ENCODE assay signal across 8 cellular contexts in genomic region chrX:41332408-41332987, GRCh38. TPM values are rescaled to one million over a fixed set of nuclear protein-coding genes. Genes with fewer than 3 reads are reported as not detected.
DNase-seq lines count a peak whose midpoint lies in the region; ATAC-seq, FAIRE-seq and TF ChIP-seq lines count a peak whose summit lies in the region.

No MANE protein-coding gene starts in this region.

- POLR2A ChIA-PET in CD8-positive, alpha-beta memory T cell (lab: Charles Lee): no interaction called here
- POLR2A ChIA-PET in activated B cell treated with CpG ODN at 0.5 μM for 24 hours (lab: Charles Lee): interaction anchor here (0.5 kb wide), 1 partner anchor 115 kb away, joined by 4 read pairs; no protein-coding TSS in a partner anchor

- H3K27ac Mint-ChIP-seq in CD8-positive, alpha-beta memory T cell: peak overlapping the region; percentile 98 to 100 (median 100)
- peak overlapping the region; percentile 99 for H3K27ac Mint-ChIP-seq in activated B cell treated with CpG ODN at 0.5 μM for 24 hours

- intact Hi-C loops in activated B cell treated with CpG ODN at 0.5 μM for 24 hours (cut with micrococcal nuclease): loop anchor here (2.0 to 5.0 kb wide), 7 partner anchors 55 to 1610 kb away; partner anchors contain the start of genes CXorf38 and MED14
- intact Hi-C loops in pancreas (cut with DNase I): no loop called here

- H3K4me3 Mint-ChIP-seq in CD8-positive, alpha-beta memory T cell: peak overlapping the region; percentile 88 to 99 (median 98)
- H3K4me3 Mint-ChIP-seq in activated B cell treated with CpG ODN at 0.5 μM for 24 hours: peak overlapping the region; percentile 93

- peak; percentile 39 for FAIRE-seq in GM19239 (lab: Jason Lieb, UNC)
- no peak for FAIRE-seq in pancreas (lab: Jason Lieb, UNC)

- ATAC-seq in HG03457 (IDR thresholded peaks at IDR 0.05; ENCODE audit: unreplicated experiment) (peak; percentile 13), activated B cell treated with CpG ODN at 0.5 μM for 24 hours (ENCODE audit: low read depth) (peak; percentile 0), pancreas (peak; percentile 0 to 1 (median 0)), omental fat pad (ENCODE audit: low FRiP score) (no peak)

- H3K27ac ChIP-seq in CD8-positive, alpha-beta memory T cell (ENCODE audit: low read depth, low read length): peak overlapping the region; percentile 99
- H3K27ac ChIP-seq in pancreas: peak overlapping the region; percentile 99 to 100 (median 100)

- H3K9me3 Mint-ChIP-seq in CD8-positive, alpha-beta memory T cell: peaks cover 0 to 6% (median 5%) of the 10 kb centered on the region in 5 donors
- H3K9me3 Mint-ChIP-seq in activated B cell treated with CpG ODN at 0.5 μM for 24 hours: no peaks in the 10 kb centered on the region

- peak in 1 of 5 donors; percentile 7 for DNase-seq in CD8-positive, alpha-beta memory T cell
- DNase-seq in GM19239 (ENCODE audit: insufficient read length, low spot score) (no peak), activated B cell treated with CpG ODN at 0.5 μM for 24 hours (no peak), foreskin fibroblast (peak in 1 of 2 donors; percentile 47), pancreas (peak in 1 of 6 donors; percentile 3), omental fat pad (ENCODE audit: low spot score) (no peak), cerebellar nuclear complex (lab: John Stamatoyannopoulos, UW) (no peak)

- peaks cover 0 to 27% of the 10 kb centered on the region in 2 donors for H3K27me3 Mint-ChIP-seq in CD8-positive, alpha-beta memory T cell
- H3K27me3 Mint-ChIP-seq in activated B cell treated with CpG ODN at 0.5 μM for 24 hours: no peaks in the 10 kb centered on the region

- 5 to 24% methylated on average over 29 of the region's 29 CpGs for WGBS in pancreas, 2 donors

- H3K9me3 ChIP-seq in CD8-positive, alpha-beta memory T cell (ENCODE audit: low read length): no peaks in the 10 kb centered on the region
- H3K9me3 ChIP-seq in pancreas: no peaks in the 10 kb centered on the region

- peak overlapping the region; percentile 66 for H3K4me3 ChIP-seq in CD8-positive, alpha-beta memory T cell (ENCODE audit: low read length)
- peak overlapping the region; percentile 91 to 93 for H3K4me3 ChIP-seq in foreskin fibroblast (ENCODE audit: low read depth in 1 of 2, low read length in 2 of 2)
- H3K4me3 ChIP-seq in pancreas: peak overlapping the region; percentile 90 to 93 (median 92)

- CTCF ChIA-PET in CD8-positive, alpha-beta memory T cell (lab: Charles Lee): no interaction called here
- CTCF ChIA-PET in activated B cell treated with CpG ODN at 0.5 μM for 24 hours (lab: Charles Lee): no interaction called here

- no peaks in the 10 kb centered on the region for H3K27me3 ChIP-seq in CD8-positive, alpha-beta memory T cell (ENCODE audit: insufficient read depth, low read length, poor library complexity, severe bottlenecking)
- H3K27me3 ChIP-seq in pancreas: no peaks in the 10 kb centered on the region

- H3K36me3 ChIP-seq in CD8-positive, alpha-beta memory T cell (ENCODE audit: insufficient read depth, low read length): no peaks in the 10 kb centered on the region
- no peaks in the 10 kb centered on the region for H3K36me3 ChIP-seq in pancreas

- H3K4me1 ChIP-seq in CD8-positive, alpha-beta memory T cell (ENCODE audit: insufficient read depth, low read length): peaks cover 1% of the 10 kb centered on the region
- peaks cover 7 to 12% (median 8%) of the 10 kb centered on the region in 3 donors for H3K4me1 ChIP-seq in pancreas

- H3K36me3 Mint-ChIP-seq in CD8-positive, alpha-beta memory T cell: peaks cover 0 to 38% (median 2%) of the 10 kb centered on the region in 3 donors
- peaks cover 27% of the 10 kb centered on the region for H3K36me3 Mint-ChIP-seq in activated B cell treated with CpG ODN at 0.5 μM for 24 hours (ENCODE audit: low read depth)

- TF ChIP-seq CTCF in activated B cell treated with CpG ODN at 0.5 μM for 24 hours (IDR thresholded peaks at IDR 0.05): no peak
- TF ChIP-seq CTCF in foreskin fibroblast (IDR thresholded peaks at IDR 0.05; ENCODE audit: low read depth, low read length): no peak
- TF ChIP-seq CTCF in pancreas (IDR thresholded peaks at IDR 0.05): no peak
- TF ChIP-seq CTCF in omental fat pad (IDR thresholded peaks at IDR 0.05): no peak

- peaks cover 20 to 50% (median 46%) of the 10 kb centered on the region in 3 donors for H3K4me1 Mint-ChIP-seq in CD8-positive, alpha-beta memory T cell
- peaks cover 33% of the 10 kb centered on the region for H3K4me1 Mint-ChIP-seq in activated B cell treated with CpG ODN at 0.5 μM for 24 hours

RNA-seq across cellular contexts. Expression of gene DDX3X, which starts 1.5 kb away (rescaled TPM):
- total RNA-seq in CD8-positive, alpha-beta memory T cell: 100 to 1,000 TPM; 354 to 357 TPM
- 240 TPM for polyA plus RNA-seq in CD8-positive, alpha-beta memory T cell
- total RNA-seq in activated B cell treated with CpG ODN at 0.5 μM for 24 hours (225 and 247 TPM in 2 replicates), pancreas (100 to 1,000 TPM in 3 of 6 donors, 10 to 100 TPM in 3; 53.2 to 142 (median 102) TPM), omental fat pad (100 to 1,000 TPM; 322 to 542 (median 395) TPM)
- polyA plus RNA-seq in pancreas: 10 to 100 TPM; 23.2 to 72.0 TPM
